23 cellular contexts compared by ENCODE assay signal in the genomic region with DNA sequence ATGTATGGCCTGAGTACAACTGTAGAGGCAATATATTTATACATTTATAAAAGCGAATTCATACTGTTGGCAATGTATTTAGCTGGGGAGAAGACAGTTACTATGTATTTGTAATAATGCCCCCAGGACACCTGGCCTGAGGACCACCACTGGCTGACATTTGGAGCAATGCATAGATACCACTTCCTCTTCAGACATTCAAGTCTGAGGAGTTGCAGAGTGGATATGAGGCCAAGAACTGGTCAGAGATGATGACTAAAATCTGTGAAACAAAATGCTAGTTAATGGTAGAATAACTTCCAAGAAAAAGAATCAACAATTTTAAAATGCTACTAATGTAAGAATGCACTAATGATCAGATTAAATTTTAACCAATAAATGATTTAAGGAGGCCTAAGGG.
"Had no signal": no experiment of that assay in that cellular context is flagged by ENCODE, and none has a peak within 500 bp of the region (broad histone marks: within the 10 kb centered on the region; RNA-seq: fewer than 3 reads in every experiment).

No MANE protein-coding gene starts in this region.

- DNase-seq: activated CD4-positive, alpha-beta memory T cell treated with anti-CD3 and anti-CD28 coated beads for 36 hours; activated CD4-positive, alpha-beta T cell treated with anti-CD3 and anti-CD28 coated beads for 1 hour; activated CD4-positive, alpha-beta T cell treated with anti-CD3 and anti-CD28 coated beads, Interleukin-2, amount 10 ng/mL, durations not matched to agents 7 days and 5 days; activated gamma-delta T cell; activated naive CD4-positive, alpha-beta T cell treated with anti-CD3 and anti-CD28 coated beads for 36 hours; activated T-cell treated with anti-CD3 and anti-CD28 coated beads for 4 hours; activated T-cell treated with anti-CD3 and anti-CD28 coated beads, Interleukin-2, amount 50 U/mL, for 48 hours; caudate nucleus; Karpas-422; MM.1S; NCI-H1048; NCI-H1694; NCI-H2029; NCI-H2107; NCI-H2171 treated with DMSO at 0.1 percent for 48 hours; NCI-H345; NCI-H510A; NCI-H526 treated with DMSO at 0.1 percent for 48 hours; NCI-H82; OCI-M1; SHP77 had no signal

- H3K27ac ChIP-seq: RWPE1 had no signal

- H3K4me3 ChIP-seq: K562 had no signal
